In the genomic region with DNA sequence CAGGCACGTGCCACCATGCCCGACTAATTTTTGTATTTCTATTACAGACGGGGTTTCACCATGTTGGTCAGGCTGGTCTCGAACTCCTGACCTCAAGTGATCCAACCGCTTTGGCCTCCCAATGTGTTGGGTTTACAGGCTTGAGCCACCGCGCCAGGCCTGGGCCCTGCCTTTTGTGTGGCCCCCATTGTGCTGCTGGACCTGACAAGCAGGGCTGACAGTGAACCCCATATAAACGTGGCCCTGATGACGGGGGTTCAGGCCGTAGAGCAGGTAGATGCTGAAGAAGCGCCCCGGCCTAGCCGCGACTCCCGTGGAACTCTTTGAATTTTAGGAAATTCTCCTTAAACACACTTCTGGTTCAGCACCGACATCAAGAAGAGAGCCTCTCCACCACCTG, we compare ENCODE assay signal across 1 cellular context. TPM values are rescaled to one million over a fixed set of nuclear protein-coding genes. Genes with fewer than 3 reads are reported as not detected.
"Had no signal": no experiment of that assay in that cellular context is flagged by ENCODE, and none has a peak within 500 bp of the region (broad histone marks: within the 10 kb centered on the region; RNA-seq: fewer than 3 reads in every experiment).

No MANE protein-coding gene starts in this region.

RNA-seq across cellular contexts. Expression of gene SULT1A2, which starts 17.7 kb away (rescaled TPM):
- total RNA-seq: G401 had no signal

RNA-seq across cellular contexts. Expression of gene NPIPB8, which starts 23.3 kb away (rescaled TPM):
- total RNA-seq: G401 had no signal
